ENCODE assay signal across 1 cellular context in the genomic region with DNA sequence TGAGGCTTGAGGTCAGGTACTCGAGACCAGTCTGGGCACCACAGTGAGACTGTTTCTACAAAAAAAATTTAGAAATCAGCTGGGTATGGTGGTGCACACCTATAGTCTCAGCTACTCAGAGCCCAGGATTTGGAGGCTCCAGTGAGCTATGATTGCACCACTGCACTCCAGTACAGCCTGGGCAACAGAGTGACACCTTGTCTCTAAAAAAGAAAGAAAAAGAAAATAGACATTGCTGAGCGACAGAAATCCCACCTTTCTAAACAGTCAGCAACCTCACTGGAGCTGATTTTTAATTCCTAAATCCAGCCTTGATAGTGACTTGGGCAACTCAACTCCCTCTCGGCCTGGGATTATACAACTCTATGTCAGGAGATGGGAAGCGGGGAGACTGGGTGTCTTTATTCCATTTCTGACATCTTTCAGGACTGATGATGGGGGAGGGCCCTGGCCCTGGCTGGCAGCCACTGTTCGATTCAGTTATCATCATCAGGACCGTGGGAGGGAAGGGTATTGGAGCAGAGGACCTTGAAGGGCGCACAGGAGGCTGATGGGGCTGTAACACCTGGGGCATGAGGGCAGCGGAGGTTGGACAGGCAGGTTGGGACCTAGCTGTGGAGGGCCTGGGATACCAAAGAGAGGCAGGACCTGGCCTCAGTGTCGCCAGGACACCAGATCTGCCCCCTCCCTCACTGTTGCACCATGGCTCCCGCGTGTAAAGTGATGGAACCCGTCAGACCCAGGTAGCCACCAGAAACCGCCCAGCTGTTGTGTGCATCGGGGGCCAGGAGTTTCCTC.
TF ChIP-seq lines count a peak whose summit lies in the region.

No MANE protein-coding gene starts in this region.

TF ChIP-seq in HepG2, 621 proteins besides CTCF, POLR2A, EP300 and RAD21 (continued from another document):
- TF ChIP-seq, protein P1, sequence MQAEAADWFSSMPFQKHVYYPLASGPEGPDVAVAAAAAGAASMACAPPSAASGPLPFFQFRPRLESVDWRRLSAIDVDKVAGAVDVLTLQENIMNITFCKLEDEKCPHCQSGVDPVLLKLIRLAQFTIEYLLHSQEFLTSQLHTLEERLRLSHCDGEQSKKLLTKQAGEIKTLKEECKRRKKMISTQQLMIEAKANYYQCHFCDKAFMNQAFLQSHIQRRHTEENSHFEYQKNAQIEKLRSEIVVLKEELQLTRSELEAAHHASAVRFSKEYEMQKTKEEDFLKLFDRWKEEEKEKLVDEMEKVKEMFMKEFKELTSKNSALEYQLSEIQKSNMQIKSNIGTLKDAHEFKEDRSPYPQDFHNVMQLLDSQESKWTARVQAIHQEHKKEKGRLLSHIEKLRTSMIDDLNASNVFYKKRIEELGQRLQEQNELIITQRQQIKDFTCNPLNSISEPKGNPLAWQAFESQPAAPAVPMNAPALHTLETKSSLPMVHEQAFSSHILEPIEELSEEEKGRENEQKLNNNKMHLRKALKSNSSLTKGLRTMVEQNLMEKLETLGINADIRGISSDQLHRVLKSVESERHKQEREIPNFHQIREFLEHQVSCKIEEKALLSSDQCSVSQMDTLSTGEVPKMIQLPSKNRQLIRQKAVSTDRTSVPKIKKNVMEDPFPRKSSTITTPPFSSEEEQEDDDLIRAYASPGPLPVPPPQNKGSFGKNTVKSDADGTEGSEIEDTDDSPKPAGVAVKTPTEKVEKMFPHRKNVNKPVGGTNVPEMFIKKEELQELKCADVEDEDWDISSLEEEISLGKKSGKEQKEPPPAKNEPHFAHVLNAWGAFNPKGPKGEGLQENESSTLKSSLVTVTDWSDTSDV (CRISPR knock-in tag; IDR thresholded peaks at IDR 0.05), result 0 out of 2 replicates have a peak, but pooled peaks have one; percentile 14
- TF ChIP-seq ZNF501 (CRISPR knock-in tag; IDR thresholded peaks at IDR 0.05) (0 out of 2 replicates have a peak, but pooled peaks have one; percentile 60), ZNF382 (CRISPR knock-in tag; IDR thresholded peaks at IDR 0.05; ENCODE audit: borderline replicate concordance) (no peak), ZNF263 (CRISPR knock-in tag; IDR thresholded peaks at IDR 0.05) (0 out of 2 replicates have a peak, but pooled peaks have one; percentile 47), ZSCAN25 (CRISPR knock-in tag; IDR thresholded peaks at IDR 0.05) (0 out of 2 replicates have a peak, but pooled peaks have one; percentile 14), EEA1 (CRISPR knock-in tag; IDR thresholded peaks at IDR 0.05; ENCODE audit: borderline replicate concordance) (0 out of 2 replicates have a peak, but pooled peaks have one; percentile 60), ZNF761 (CRISPR knock-in tag; conservative IDR thresholded peaks at IDR 0.05) (no peak)
